Comparison of ENCODE assay signal across 13 cellular contexts in genomic region chr7:97022451-97023306, GRCh38. TPM values are rescaled to one million over a fixed set of nuclear protein-coding genes. Genes with fewer than 3 reads are reported as not detected.
A peak's percentile ranks its signal among the peaks of the same experiment; 100 is the strongest.
DNase-seq lines count a peak whose midpoint lies in the region; ATAC-seq and TF ChIP-seq lines count a peak whose summit lies in the region.
"Had no signal": no experiment of that assay in that cellular context is flagged by ENCODE, and none has a peak within 500 bp of the region (broad histone marks: within the 10 kb centered on the region; RNA-seq: fewer than 3 reads in every experiment).

No MANE protein-coding gene starts in this region.

- CTCF ChIA-PET in activated CD4-positive, alpha-beta memory T cell treated with anti-CD3 and anti-CD28 coated beads, Interleukin-2, amount 10 ng/mL, durations not matched to agents 7 days and 5 days (lab: Charles Lee), result no interaction called here
- CTCF ChIA-PET in activated CD4-positive, alpha-beta memory T cell treated with anti-CD3 and anti-CD28 coated beads for 36 hours (lab: Charles Lee), result interaction anchor here (1.0 to 1.5 kb wide), 2 partner anchors 18 to 946 kb away, joined by 3 to 4 read pairs; partner anchors contain the start of gene DLX6

- 1% methylated on average over 35 of the region's 35 CpGs for WGBS in smooth muscle cell (ENCODE audit: low lambda C conversion rate)
- WGBS in sigmoid colon, 2 donors, result 4 to 11% methylated on average over 35 of the region's 35 CpGs

- H3K9ac ChIP-seq in NT2/D1 (ENCODE audit: insufficient read length, low read depth), result no peak overlapping the region
- H3K9ac ChIP-seq in iPS-15b (ENCODE audit: low read depth, low read length), result no peak overlapping the region
- H3K9ac ChIP-seq in smooth muscle cell (ENCODE audit: low read depth), result peak overlapping the region; percentile 17

- H3K36me3 ChIP-seq in NT2/D1 (ENCODE audit: insufficient read depth, insufficient read length, low read length) (no peaks in the 10 kb centered on the region), iPS-15b (ENCODE audit: control insufficient read depth, insufficient read depth, low read length) (no peaks in the 10 kb centered on the region), smooth muscle cell (ENCODE audit: low read depth) (no peaks in the 10 kb centered on the region), sigmoid colon (no peaks in the 10 kb centered on the region)

- DNase-seq in activated CD4-positive, alpha-beta memory T cell treated with anti-CD3 and anti-CD28 coated beads, Interleukin-2, amount 10 ng/mL, durations not matched to agents 7 days and 5 days, result no peak
- DNase-seq in activated CD4-positive, alpha-beta memory T cell treated with anti-CD3 and anti-CD28 coated beads for 36 hours, result no peak
- DNase-seq in NT2/D1 (ENCODE audit: low read depth, low spot score) (no peak), smooth muscle cell (lab: John Stamatoyannopoulos, UW; ENCODE audit: unreplicated experiment) (no peak), OCI-M2 (lab: John Stamatoyannopoulos, UW; ENCODE audit: unreplicated experiment) (no peak), sigmoid colon (no peak)
- DNase-seq: cerebellar nuclear complex, natural killer cell had no signal

- peak overlapping the region; percentile 55 for H3K4me3 ChIP-seq in NT2/D1 (ENCODE audit: insufficient read length, low read depth)
- peak overlapping the region; percentile 43 for H3K4me3 ChIP-seq in iPS-15b (ENCODE audit: low read depth, low read length)
- H3K4me3 ChIP-seq in smooth muscle cell, result peak overlapping the region; percentile 64
- H3K4me3 ChIP-seq in sigmoid colon, result peak overlapping the region in 1 of 4 donors; percentile 34

- H3K4me1 Mint-ChIP-seq in activated CD4-positive, alpha-beta memory T cell treated with anti-CD3 and anti-CD28 coated beads, Interleukin-2, amount 10 ng/mL, durations not matched to agents 7 days and 5 days, result peaks cover 20% of the 10 kb centered on the region
- peaks cover 54% of the 10 kb centered on the region for H3K4me1 Mint-ChIP-seq in activated CD4-positive, alpha-beta memory T cell treated with anti-CD3 and anti-CD28 coated beads for 36 hours (ENCODE audit: low read depth)

- no peak for TF ChIP-seq POLR2A in sigmoid colon (IDR thresholded peaks at IDR 0.05)

- no peak for TF ChIP-seq EP300 in sigmoid colon (IDR thresholded peaks at IDR 0.05)

- no peaks in the 10 kb centered on the region for H3K79me2 ChIP-seq in smooth muscle cell (ENCODE audit: low read depth)

- no peaks in the 10 kb centered on the region for H3K9me3 Mint-ChIP-seq in activated CD4-positive, alpha-beta memory T cell treated with anti-CD3 and anti-CD28 coated beads, Interleukin-2, amount 10 ng/mL, durations not matched to agents 7 days and 5 days
- no peaks in the 10 kb centered on the region for H3K9me3 Mint-ChIP-seq in activated CD4-positive, alpha-beta memory T cell treated with anti-CD3 and anti-CD28 coated beads for 36 hours
- H3K9me3 Mint-ChIP-seq: natural killer cell had no signal

- peak overlapping the region; percentile 1 for H3K4me3 Mint-ChIP-seq in activated CD4-positive, alpha-beta memory T cell treated with anti-CD3 and anti-CD28 coated beads, Interleukin-2, amount 10 ng/mL, durations not matched to agents 7 days and 5 days
- H3K4me3 Mint-ChIP-seq in activated CD4-positive, alpha-beta memory T cell treated with anti-CD3 and anti-CD28 coated beads for 36 hours, result no peak overlapping the region
- H3K4me3 Mint-ChIP-seq: natural killer cell had no signal

- H3K4me1 ChIP-seq in NT2/D1 (ENCODE audit: insufficient read depth, insufficient read length) (peaks cover 6% of the 10 kb centered on the region), iPS-15b (ENCODE audit: control insufficient read depth, insufficient read depth, low read length) (peaks cover 15% of the 10 kb centered on the region), smooth muscle cell (ENCODE audit: low read depth) (peaks cover 46% of the 10 kb centered on the region), sigmoid colon (peaks cover 0 to 65% (median 57%) of the 10 kb centered on the region in 4 donors)

- H3K27me3 ChIP-seq in NT2/D1 (ENCODE audit: insufficient read depth, insufficient read length), result peaks cover 99% of the 10 kb centered on the region
- peaks cover 98% of the 10 kb centered on the region for H3K27me3 ChIP-seq in iPS-15b (ENCODE audit: control insufficient read depth, insufficient read depth, low read length)
- H3K27me3 ChIP-seq in smooth muscle cell (ENCODE audit: low read depth), result peaks cover 69% of the 10 kb centered on the region
- peaks cover 68 to 100% (median 94%) of the 10 kb centered on the region in 3 donors for H3K27me3 ChIP-seq in sigmoid colon

- peaks cover 91% of the 10 kb centered on the region for H3K27me3 Mint-ChIP-seq in activated CD4-positive, alpha-beta memory T cell treated with anti-CD3 and anti-CD28 coated beads, Interleukin-2, amount 10 ng/mL, durations not matched to agents 7 days and 5 days
- H3K27me3 Mint-ChIP-seq in activated CD4-positive, alpha-beta memory T cell treated with anti-CD3 and anti-CD28 coated beads for 36 hours, result peaks cover 85% of the 10 kb centered on the region

- H3F3A ChIP-seq in smooth muscle cell (ENCODE audit: low read depth), result peaks cover 26% of the 10 kb centered on the region

- H2AFZ ChIP-seq in smooth muscle cell (ENCODE audit: low read depth), result peak overlapping the region; percentile 59

- TF ChIP-seq CTCF in smooth muscle cell (IDR thresholded peaks at IDR 0.05; ENCODE audit: borderline replicate concordance, insufficient read depth, poor library complexity, severe bottlenecking) (no peak), sigmoid colon (IDR thresholded peaks at IDR 0.05) (no peak)

- peaks cover 4% of the 10 kb centered on the region for H4K20me1 ChIP-seq in smooth muscle cell (ENCODE audit: low read depth)

- H3K27ac Mint-ChIP-seq in activated CD4-positive, alpha-beta memory T cell treated with anti-CD3 and anti-CD28 coated beads, Interleukin-2, amount 10 ng/mL, durations not matched to agents 7 days and 5 days, result peak overlapping the region; percentile 55
- H3K27ac Mint-ChIP-seq in activated CD4-positive, alpha-beta memory T cell treated with anti-CD3 and anti-CD28 coated beads for 36 hours, result no peak overlapping the region
- H3K27ac Mint-ChIP-seq: natural killer cell had no signal

- H3K27ac ChIP-seq in smooth muscle cell (ENCODE audit: low read depth), result peak overlapping the region; percentile 55
- no peak overlapping the region for H3K27ac ChIP-seq in sigmoid colon

- H3K9me3 ChIP-seq in NT2/D1 (ENCODE audit: insufficient read depth, low read length) (no peaks in the 10 kb centered on the region), iPS-15b (ENCODE audit: control insufficient read depth, insufficient read depth, low read length) (no peaks in the 10 kb centered on the region), smooth muscle cell (replicated peaks; ENCODE audit: low read depth) (no peaks in the 10 kb centered on the region), sigmoid colon (no peaks in the 10 kb centered on the region)

- no peak for ATAC-seq in GM21786 (IDR thresholded peaks at IDR 0.05; ENCODE audit: unreplicated experiment)
- ATAC-seq: natural killer cell had no signal

- POLR2A ChIA-PET in activated CD4-positive, alpha-beta memory T cell treated with anti-CD3 and anti-CD28 coated beads, Interleukin-2, amount 10 ng/mL, durations not matched to agents 7 days and 5 days (lab: Charles Lee), result no interaction called here
- POLR2A ChIA-PET in activated CD4-positive, alpha-beta memory T cell treated with anti-CD3 and anti-CD28 coated beads for 36 hours (lab: Charles Lee), result no interaction called here

- H3K36me3 Mint-ChIP-seq in activated CD4-positive, alpha-beta memory T cell treated with anti-CD3 and anti-CD28 coated beads, Interleukin-2, amount 10 ng/mL, durations not matched to agents 7 days and 5 days (ENCODE audit: low read depth), result peaks cover 13% of the 10 kb centered on the region
- no peaks in the 10 kb centered on the region for H3K36me3 Mint-ChIP-seq in activated CD4-positive, alpha-beta memory T cell treated with anti-CD3 and anti-CD28 coated beads for 36 hours
- H3K36me3 Mint-ChIP-seq: natural killer cell had no signal

- intact Hi-C loops in activated CD4-positive, alpha-beta memory T cell treated with anti-CD3 and anti-CD28 coated beads for 36 hours (cut with micrococcal nuclease), result loop anchor here (10.0 kb wide), 1 partner anchor 528 kb away; no protein-coding TSS in a partner anchor
- intact Hi-C loops in sigmoid colon (cut with DNase I), result loop anchor here (10.0 kb wide), 1 partner anchor 608 kb away; no protein-coding TSS in a partner anchor

- peak overlapping the region; percentile 92 for H3K4me2 ChIP-seq in smooth muscle cell

RNA-seq across cellular contexts. Expression of gene DLX5, which starts 2.0 kb away (rescaled TPM):
- not detected for total RNA-seq in activated CD4-positive, alpha-beta memory T cell treated with anti-CD3 and anti-CD28 coated beads, Interleukin-2, amount 10 ng/mL, durations not matched to agents 7 days and 5 days
- total RNA-seq in activated CD4-positive, alpha-beta memory T cell treated with anti-CD3 and anti-CD28 coated beads for 36 hours, result not detected
- total RNA-seq in smooth muscle cell (1.2 and 3.5 TPM in 2 replicates), sigmoid colon (under 1 TPM in 2 of 4 donors, not detected in 2; 0.41 to 0.71 TPM)
- polyA plus RNA-seq in smooth muscle cell (4.3 and 15.0 TPM in 2 replicates), sigmoid colon (under 1 TPM in 1 of 3 donors, not detected in 2; 0.10 TPM)
- total RNA-seq: G401, kidney epithelial cell, LHCN-M2, natural killer cell had no signal

RNA-seq across cellular contexts. Expression of gene DLX6, which starts 17.3 kb away (rescaled TPM):
- not detected for total RNA-seq in activated CD4-positive, alpha-beta memory T cell treated with anti-CD3 and anti-CD28 coated beads, Interleukin-2, amount 10 ng/mL, durations not matched to agents 7 days and 5 days
- not detected for total RNA-seq in activated CD4-positive, alpha-beta memory T cell treated with anti-CD3 and anti-CD28 coated beads for 36 hours
- total RNA-seq in smooth muscle cell, result 0.13 and 2.6 TPM in 2 replicates
- 0.43 and 1.9 TPM in 2 replicates for polyA plus RNA-seq in smooth muscle cell
- under 1 TPM in 2 of 4 donors, not detected in 2; 0.14 to 0.16 TPM for total RNA-seq in sigmoid colon
- under 1 TPM in 1 of 3 donors, not detected in 2; 0.09 TPM for polyA plus RNA-seq in sigmoid colon
- total RNA-seq: G401, kidney epithelial cell, natural killer cell had no signal
